ENCODE assay signal across 1 cellular context in the genomic region with DNA sequence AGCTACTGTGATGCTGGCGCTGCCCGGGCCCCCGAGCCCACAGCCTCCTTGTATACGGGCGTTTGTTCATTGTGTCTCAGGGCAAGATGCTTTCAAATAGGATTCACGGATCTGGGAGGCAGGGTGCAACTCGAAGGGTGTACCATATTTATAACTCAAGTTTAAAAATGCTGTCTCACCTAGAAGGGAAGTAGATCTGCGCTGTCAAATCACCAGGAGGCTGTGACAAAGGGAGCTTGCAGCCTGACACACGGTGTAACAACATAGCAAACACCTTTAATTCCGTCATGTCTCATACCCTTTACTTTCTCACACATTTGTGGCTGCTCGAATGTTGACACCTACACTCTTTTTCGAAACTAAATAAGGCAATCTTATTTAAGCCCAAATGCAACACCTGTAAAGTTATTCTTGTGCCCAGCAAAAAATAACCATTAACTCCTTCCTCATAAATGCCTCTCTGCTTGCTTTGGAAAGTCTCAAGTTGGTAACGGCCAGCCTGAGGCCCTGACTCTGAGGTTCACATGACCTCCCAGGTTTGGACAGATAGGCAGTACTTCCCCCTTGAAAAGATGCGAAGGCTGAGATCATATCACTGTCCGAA.
TF ChIP-seq lines count a peak whose summit lies in the region.

No MANE protein-coding gene starts in this region.

TF ChIP-seq in K562, 482 proteins besides CTCF, POLR2A, EP300 and RAD21 (continued from another document and continues in another):
- no peak for TF ChIP-seq ZNF511 (CRISPR knock-in tag; IDR thresholded peaks at IDR 0.05)
- no peak for TF ChIP-seq KHSRP (IDR thresholded peaks at IDR 0.05)
- no peak for TF ChIP-seq CAMTA2 (CRISPR knock-in tag; conservative IDR thresholded peaks at IDR 0.05)
- TF ChIP-seq THRAP3 (IDR thresholded peaks at IDR 0.05; ENCODE audit: borderline replicate concordance) = no peak
- no peak for TF ChIP-seq PHF20 (IDR thresholded peaks at IDR 0.05; ENCODE audit: partially characterized antibody)
- TF ChIP-seq ELF4 (CRISPR knock-in tag; IDR thresholded peaks at IDR 0.05) = no peak
- TF ChIP-seq CBX5 (IDR thresholded peaks at IDR 0.05; ENCODE audit: borderline replicate concordance, low read depth) = no peak
- no peak for TF ChIP-seq KAT2B (IDR thresholded peaks at IDR 0.05; ENCODE audit: low read depth, low read length)
- TF ChIP-seq E2F3 (CRISPR knock-in tag; IDR thresholded peaks at IDR 0.05) = no peak
- no peak; the same call in 1 of the 2 replicates for TF ChIP-seq SOX6 (IDR thresholded peaks at IDR 0.05)
- TF ChIP-seq ZNF699 (CRISPR knock-in tag; IDR thresholded peaks at IDR 0.05; ENCODE audit: insufficient replicate concordance) = no peak
- no peak for TF ChIP-seq HIVEP1 (CRISPR knock-in tag; IDR thresholded peaks at IDR 0.05)
- TF ChIP-seq ZNF592 (IDR thresholded peaks at IDR 0.05) = no peak
- TF ChIP-seq HINFP (tag; conservative IDR thresholded peaks at IDR 0.05; ENCODE audit: low read depth) = no peak
- TF ChIP-seq ZNF407 (IDR thresholded peaks at IDR 0.05; ENCODE audit: low read depth) = no peak
- no peak for TF ChIP-seq ZBTB34 (CRISPR knock-in tag; IDR thresholded peaks at IDR 0.05)
- TF ChIP-seq FOXA1 (IDR thresholded peaks at IDR 0.05; ENCODE audit: borderline replicate concordance) = no peak
- TF ChIP-seq L3MBTL2 (IDR thresholded peaks at IDR 0.05) = peak; percentile 71
- no peak for TF ChIP-seq SRF (CRISPR knock-in tag; IDR thresholded peaks at IDR 0.05)
- TF ChIP-seq HDAC2 (IDR thresholded peaks at IDR 0.05) = peak; percentile 58
- no peak for TF ChIP-seq SREBF1 (IDR thresholded peaks at IDR 0.05; ENCODE audit: borderline replicate concordance, low read depth, low read length)
- TF ChIP-seq ZNF780A (CRISPR knock-in tag; IDR thresholded peaks at IDR 0.05) = no peak
- TF ChIP-seq, protein P1, sequence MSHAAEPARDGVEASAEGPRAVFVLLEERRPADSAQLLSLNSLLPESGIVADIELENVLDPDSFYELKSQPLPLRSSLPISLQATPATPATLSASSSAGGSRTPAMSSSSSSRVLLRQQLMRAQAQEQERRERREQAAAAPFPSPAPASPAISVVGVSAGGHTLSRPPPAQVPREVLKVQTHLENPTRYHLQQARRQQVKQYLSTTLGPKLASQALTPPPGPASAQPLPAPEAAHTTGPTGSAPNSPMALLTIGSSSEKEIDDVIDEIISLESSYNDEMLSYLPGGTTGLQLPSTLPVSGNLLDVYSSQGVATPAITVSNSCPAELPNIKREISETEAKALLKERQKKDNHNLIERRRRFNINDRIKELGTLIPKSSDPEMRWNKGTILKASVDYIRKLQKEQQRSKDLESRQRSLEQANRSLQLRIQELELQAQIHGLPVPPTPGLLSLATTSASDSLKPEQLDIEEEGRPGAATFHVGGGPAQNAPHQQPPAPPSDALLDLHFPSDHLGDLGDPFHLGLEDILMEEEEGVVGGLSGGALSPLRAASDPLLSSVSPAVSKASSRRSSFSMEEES (CRISPR knock-in tag; IDR thresholded peaks at IDR 0.05) = no peak
- TF ChIP-seq XRCC4 (IDR thresholded peaks at IDR 0.05; ENCODE audit: extremely low read depth, insufficient read depth, insufficient read length) = no peak
- TF ChIP-seq BHLHE40 (IDR thresholded peaks at IDR 0.05; ENCODE audit: low read length) = no peak
- no peak for TF ChIP-seq ATF2 (CRISPR knock-in tag; IDR thresholded peaks at IDR 0.05)
- peak; percentile 44; the same call in 1 of the 2 replicates for TF ChIP-seq MAFF (IDR thresholded peaks at IDR 0.05; ENCODE audit: low read length)
- TF ChIP-seq ZNF384 (IDR thresholded peaks at IDR 0.05; ENCODE audit: low read depth, low read length) = no peak
- TF ChIP-seq ZNF311 (CRISPR knock-in tag; IDR thresholded peaks at IDR 0.05) = no peak
- TF ChIP-seq, protein P2, sequence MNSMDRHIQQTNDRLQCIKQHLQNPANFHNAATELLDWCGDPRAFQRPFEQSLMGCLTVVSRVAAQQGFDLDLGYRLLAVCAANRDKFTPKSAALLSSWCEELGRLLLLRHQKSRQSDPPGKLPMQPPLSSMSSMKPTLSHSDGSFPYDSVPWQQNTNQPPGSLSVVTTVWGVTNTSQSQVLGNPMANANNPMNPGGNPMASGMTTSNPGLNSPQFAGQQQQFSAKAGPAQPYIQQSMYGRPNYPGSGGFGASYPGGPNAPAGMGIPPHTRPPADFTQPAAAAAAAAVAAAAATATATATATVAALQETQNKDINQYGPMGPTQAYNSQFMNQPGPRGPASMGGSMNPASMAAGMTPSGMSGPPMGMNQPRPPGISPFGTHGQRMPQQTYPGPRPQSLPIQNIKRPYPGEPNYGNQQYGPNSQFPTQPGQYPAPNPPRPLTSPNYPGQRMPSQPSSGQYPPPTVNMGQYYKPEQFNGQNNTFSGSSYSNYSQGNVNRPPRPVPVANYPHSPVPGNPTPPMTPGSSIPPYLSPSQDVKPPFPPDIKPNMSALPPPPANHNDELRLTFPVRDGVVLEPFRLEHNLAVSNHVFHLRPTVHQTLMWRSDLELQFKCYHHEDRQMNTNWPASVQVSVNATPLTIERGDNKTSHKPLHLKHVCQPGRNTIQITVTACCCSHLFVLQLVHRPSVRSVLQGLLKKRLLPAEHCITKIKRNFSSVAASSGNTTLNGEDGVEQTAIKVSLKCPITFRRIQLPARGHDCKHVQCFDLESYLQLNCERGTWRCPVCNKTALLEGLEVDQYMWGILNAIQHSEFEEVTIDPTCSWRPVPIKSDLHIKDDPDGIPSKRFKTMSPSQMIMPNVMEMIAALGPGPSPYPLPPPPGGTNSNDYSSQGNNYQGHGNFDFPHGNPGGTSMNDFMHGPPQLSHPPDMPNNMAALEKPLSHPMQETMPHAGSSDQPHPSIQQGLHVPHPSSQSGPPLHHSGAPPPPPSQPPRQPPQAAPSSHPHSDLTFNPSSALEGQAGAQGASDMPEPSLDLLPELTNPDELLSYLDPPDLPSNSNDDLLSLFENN (IDR thresholded peaks at IDR 0.05; ENCODE audit: low read depth in 2 of 2, low read length in 2 of 2) = no peak
